9 cellular contexts compared by ENCODE assay signal in genomic region chr12:106136263-106136662, GRCh38. TPM values are rescaled to one million over a fixed set of nuclear protein-coding genes. Genes with fewer than 3 reads are reported as not detected.
A peak's percentile ranks its signal among the peaks of the same experiment; 100 is the strongest.
DNase-seq lines count a peak whose midpoint lies in the region; ATAC-seq and TF ChIP-seq lines count a peak whose summit lies in the region.
"Had no signal": no experiment of that assay in that cellular context is flagged by ENCODE, and none has a peak within 500 bp of the region (broad histone marks: within the 10 kb centered on the region; RNA-seq: fewer than 3 reads in every experiment).

No MANE protein-coding gene starts in this region.

- peak overlapping the region; percentile 54 for H3K18ac ChIP-seq in IMR-90 (ENCODE audit: low read depth, low read length)

- H2AK5ac ChIP-seq in IMR-90 (ENCODE audit: low read depth, low read length): 0 out of 2 replicates have a peak overlapping the region, but pooled peaks have one; percentile 38

- H3K36me3 ChIP-seq in IMR-90 (ENCODE audit: control insufficient read depth, insufficient read depth, low read length) (no peaks in the 10 kb centered on the region), OCI-LY7 (ENCODE audit: insufficient read depth, low read length) (no peaks in the 10 kb centered on the region), fibroblast of lung (ENCODE audit: control insufficient read depth, insufficient read depth, low read length) (no peaks in the 10 kb centered on the region)
- H3K36me3 ChIP-seq in naive thymus-derived CD4-positive, alpha-beta T cell (ENCODE audit: control insufficient read depth in 2 of 3, insufficient read depth in 3 of 3, low read length in 3 of 3): no peaks in the 10 kb centered on the region

- 0 out of 2 replicates have a peak overlapping the region, but pooled peaks have one; percentile 47 for H4K91ac ChIP-seq in IMR-90 (ENCODE audit: insufficient read depth, low read depth, low read length)

- 0 out of 2 replicates have a peak, but pooled peaks have one; percentile 22 for TF ChIP-seq POLR2A in IMR-90 (IDR thresholded peaks at IDR 0.05; ENCODE audit: low read depth, low read length)

- peak overlapping the region; percentile 54; the same call in 1 of the 2 replicates for H3K14ac ChIP-seq in IMR-90 (replicated peaks; ENCODE audit: low read depth, low read length)

- POLR2A ChIA-PET in IMR-90 (lab: Charles Lee; ENCODE audit: unreplicated experiment): interaction anchor here (2.1 kb wide), 1 partner anchor 715 kb away, joined by 7 read pairs; no protein-coding TSS in a partner anchor
- POLR2A ChIA-PET in OCI-LY7 (lab: Charles Lee): interaction anchor here (0.7 kb wide), 1 partner anchor 364 kb away, joined by 3 read pairs; no protein-coding TSS in a partner anchor
- POLR2A ChIA-PET in naive thymus-derived CD4-positive, alpha-beta T cell (lab: Charles Lee): no interaction called here

- peaks cover 25% of the 10 kb centered on the region for H3K9me1 ChIP-seq in IMR-90 (ENCODE audit: insufficient read depth, low read length)

- H2AK9ac ChIP-seq in IMR-90 (replicated peaks; ENCODE audit: low read depth, low read length, poor library complexity): no peak overlapping the region

- TF ChIP-seq RAD21 in IMR-90 (IDR thresholded peaks at IDR 0.05; ENCODE audit: low read length): peak; percentile 96

- 2% methylated on average over 5 of the region's 13 CpGs; no CpG with 5 or more reads in 1 of the 2 experiments for WGBS in IMR-90 (ENCODE audit: extremely low coverage in 2 of 2, insufficient read length in 1 of 2), 2 experiments

- H3K9ac ChIP-seq in IMR-90 (ENCODE audit: low read depth, low read length) (peak overlapping the region; percentile 26), fibroblast of lung (ENCODE audit: insufficient read depth, low read length) (no peak overlapping the region)

- TF ChIP-seq CTCF in Calu3 (IDR thresholded peaks at IDR 0.05; ENCODE audit: unreplicated experiment): peak; percentile 85
- TF ChIP-seq CTCF in IMR-90 (conservative IDR thresholded peaks at IDR 0.05; ENCODE audit: low read depth, low read length): peak; percentile 91
- peak; percentile 95 for TF ChIP-seq CTCF in OCI-LY7 (conservative IDR thresholded peaks at IDR 0.05; ENCODE audit: low read length)
- TF ChIP-seq CTCF in fibroblast of lung (conservative IDR thresholded peaks at IDR 0.05 in 1 of 2, IDR thresholded peaks at IDR 0.05 in 1 of 2; ENCODE audit: low read depth in 1 of 2, low read length in 2 of 2): peak; percentile 70 to 83

- H3K4me2 ChIP-seq in IMR-90 (ENCODE audit: low read depth, low read length) (peak overlapping the region; percentile 82), OCI-LY7 (ENCODE audit: low read length) (no peak overlapping the region), fibroblast of lung (ENCODE audit: extremely low read depth, insufficient read depth, low read length) (peak overlapping the region; percentile 87)

- H4K8ac ChIP-seq in IMR-90 (ENCODE audit: low read depth in 2 of 2, low read length in 2 of 2): peak overlapping the region in 1 of 2 experiments; percentile 64; a peak in 1 of 4 replicates

- no peaks in the 10 kb centered on the region for H3K9me2 ChIP-seq in OCI-LY7 (ENCODE audit: insufficient read depth, low read length)

- peak overlapping the region; percentile 44; the same call in 1 of the 2 replicates for H2BK20ac ChIP-seq in IMR-90 (ENCODE audit: low read depth, low read length)

- ATAC-seq in IMR-90 (ENCODE audit: low read depth): peak; percentile 4; the same call in 1 of the 2 replicates
- ATAC-seq in naive thymus-derived CD4-positive, alpha-beta T cell: peak; percentile 36
- no peak for ATAC-seq in HG02588 (IDR thresholded peaks at IDR 0.05; ENCODE audit: unreplicated experiment)

- intact Hi-C loops in Calu3 (cut with micrococcal nuclease; ENCODE audit: unreplicated experiment) (loop anchor here (1.0 to 5.0 kb wide), 5 partner anchors 86 to 716 kb away; no protein-coding TSS in a partner anchor), IMR-90 (cut with micrococcal nuclease) (loop anchor here (1.0 to 2.0 kb wide), 8 partner anchors 51 to 716 kb away; no protein-coding TSS in a partner anchor), OCI-LY7 (cut with micrococcal nuclease; ENCODE audit: unreplicated experiment) (loop anchor here (1.0 to 5.0 kb wide), 2 partner anchors 429 to 716 kb away; no protein-coding TSS in a partner anchor)
- intact Hi-C loops in naive thymus-derived CD4-positive, alpha-beta T cell (cut with micrococcal nuclease): loop anchor here (1.0 to 5.0 kb wide), 2 partner anchors 429 to 716 kb away; no protein-coding TSS in a partner anchor

- in situ Hi-C loops in IMR-90 (cut with MboI; ENCODE audit: low sequenced_read_pairs): no loop called here

- peaks cover 57% of the 10 kb centered on the region for H3K4me1 Mint-ChIP-seq in Calu3 (ENCODE audit: low read depth, unreplicated experiment)
- H3K4me1 Mint-ChIP-seq in activated T-cell treated with anti-CD3 and anti-CD28 coated beads, Interleukin-2, amount 50 U/mL, for 24 hours (ENCODE audit: low read depth): peaks cover 15% of the 10 kb centered on the region
- peaks cover 0 to 24% (median 12%) of the 10 kb centered on the region in 7 donors for H3K4me1 Mint-ChIP-seq in naive thymus-derived CD4-positive, alpha-beta T cell

- H3K9me3 ChIP-seq in IMR-90 (ENCODE audit: control insufficient read depth, insufficient read depth, low read length): no peaks in the 10 kb centered on the region
- H3K9me3 ChIP-seq in OCI-LY7 (ENCODE audit: low read length): no peaks in the 10 kb centered on the region
- no peaks in the 10 kb centered on the region for H3K9me3 ChIP-seq in fibroblast of lung (ENCODE audit: control insufficient read depth, insufficient read depth, low read depth, low read length)
- H3K9me3 ChIP-seq in naive thymus-derived CD4-positive, alpha-beta T cell (ENCODE audit: control insufficient read depth in 2 of 3, low read length in 3 of 3): no peaks in the 10 kb centered on the region

- H3K27ac Mint-ChIP-seq in Calu3 (ENCODE audit: unreplicated experiment): no peak overlapping the region
- no peak overlapping the region for H3K27ac Mint-ChIP-seq in activated T-cell treated with anti-CD3 and anti-CD28 coated beads, Interleukin-2, amount 50 U/mL, for 24 hours
- no peak overlapping the region for H3K27ac Mint-ChIP-seq in naive thymus-derived CD4-positive, alpha-beta T cell
- H3K27ac Mint-ChIP-seq: activated naive CD8-positive, alpha-beta T cell had no signal

- H3K79me2 ChIP-seq in OCI-LY7 (ENCODE audit: insufficient read depth, low read depth, low read length) (no peaks in the 10 kb centered on the region), fibroblast of lung (ENCODE audit: control insufficient read depth, insufficient read depth, low read length) (peaks cover 8% of the 10 kb centered on the region)

- H3K4me3 ChIP-seq in IMR-90 (ENCODE audit: insufficient read depth, low read depth, low read length) (peak overlapping the region; percentile 15), OCI-LY7 (ENCODE audit: low read depth, low read length, poor library complexity, severe bottlenecking) (no peak overlapping the region), fibroblast of lung (replicated peaks in 1 of 4; ENCODE audit: control extremely low read depth in 1 of 4, insufficient read depth in 1 of 4, low read depth in 3 of 4, low read length in 4 of 4) (peak overlapping the region; percentile 45 to 80 (median 74))
- no peak overlapping the region for H3K4me3 ChIP-seq in naive thymus-derived CD4-positive, alpha-beta T cell (ENCODE audit: low read length)

- peak; percentile 92 for DNase-seq in Calu3
- peak; percentile 83 for DNase-seq in IMR-90
- DNase-seq in OCI-LY7 (ENCODE audit: low spot score): peak; percentile 68
- peak; percentile 83 for DNase-seq in activated T-cell treated with anti-CD3 and anti-CD28 coated beads, Interleukin-2, amount 50 U/mL, for 24 hours
- DNase-seq in fibroblast of lung (ENCODE audit: low read depth in 2 of 2): peak; percentile 84 to 85
- peak; percentile 26 to 75 (median 54) for DNase-seq in naive thymus-derived CD4-positive, alpha-beta T cell
- DNase-seq in stimulated activated CD8-positive, alpha-beta memory T cell treated with anti-CD3 and anti-CD28 coated beads, Interleukin-7, amount 100 ng/mL, for 1 hour (ENCODE audit: low read depth in 2 of 2): peak; percentile 35 to 70

- H3K56ac ChIP-seq in IMR-90 (ENCODE audit: extremely low read depth, insufficient read depth, low read length): peak overlapping the region; percentile 36; the same call in 1 of the 2 replicates

- H3K4me3 Mint-ChIP-seq in Calu3 (ENCODE audit: low read depth, unreplicated experiment): peak overlapping the region; percentile 78
- H3K4me3 Mint-ChIP-seq in activated T-cell treated with anti-CD3 and anti-CD28 coated beads, Interleukin-2, amount 50 U/mL, for 24 hours: no peak overlapping the region
- peak overlapping the region in 4 of 10 donors; percentile 1 to 68 (median 7) for H3K4me3 Mint-ChIP-seq in naive thymus-derived CD4-positive, alpha-beta T cell
- H3K4me3 Mint-ChIP-seq: activated naive CD8-positive, alpha-beta T cell had no signal

- H4K5ac ChIP-seq in IMR-90 (ENCODE audit: low read depth, low read length): peak overlapping the region; percentile 6

- peak overlapping the region; percentile 78 for H3K4ac ChIP-seq in IMR-90 (ENCODE audit: low read depth, low read length)

- peak overlapping the region; percentile 72 for H3K23ac ChIP-seq in IMR-90 (ENCODE audit: low read depth, low read length)

- H3K27me3 Mint-ChIP-seq in Calu3 (ENCODE audit: unreplicated experiment): no peaks in the 10 kb centered on the region
- H3K27me3 Mint-ChIP-seq in activated T-cell treated with anti-CD3 and anti-CD28 coated beads, Interleukin-2, amount 50 U/mL, for 24 hours: peaks cover 77% of the 10 kb centered on the region
- H3K27me3 Mint-ChIP-seq in naive thymus-derived CD4-positive, alpha-beta T cell: peaks cover 62 to 68% (median 66%) of the 10 kb centered on the region in 5 donors

- no peaks in the 10 kb centered on the region for H3K9me3 Mint-ChIP-seq in Calu3 (ENCODE audit: low read depth, unreplicated experiment)
- H3K9me3 Mint-ChIP-seq in activated T-cell treated with anti-CD3 and anti-CD28 coated beads, Interleukin-2, amount 50 U/mL, for 24 hours: no peaks in the 10 kb centered on the region
- H3K9me3 Mint-ChIP-seq in naive thymus-derived CD4-positive, alpha-beta T cell: peaks cover 0 to 4% (median 0%) of the 10 kb centered on the region in 11 donors

- BruUV-seq in Calu3 (replicated peaks; lab: Mats Ljungman, UMichigan): no TSS peak
- BruUV-seq in IMR-90 (replicated peaks; lab: Mats Ljungman, UMichigan): no TSS peak
- no TSS peak for BruUV-seq in OCI-LY7 (replicated peaks; lab: Mats Ljungman, UMichigan)

- no peaks in the 10 kb centered on the region for H3K27me3 ChIP-seq in IMR-90 (ENCODE audit: control insufficient read depth, insufficient read depth, low read length)
- H3K27me3 ChIP-seq in fibroblast of lung (ENCODE audit: control insufficient read depth, insufficient read depth, low read length): no peaks in the 10 kb centered on the region
- peaks cover 12 to 17% of the 10 kb centered on the region in 2 donors for H3K27me3 ChIP-seq in naive thymus-derived CD4-positive, alpha-beta T cell (ENCODE audit: control insufficient read depth in 2 of 2, insufficient read depth in 2 of 2, low read length in 2 of 2)

- dilution Hi-C loops in IMR-90 (cut with HindIII; ENCODE audit: low sequenced_read_pairs, unreplicated experiment): no loop called here

- peak overlapping the region; percentile 79 for H2BK120ac ChIP-seq in IMR-90 (ENCODE audit: low read depth, low read length)

- H2BK15ac ChIP-seq in IMR-90 (ENCODE audit: low read depth, low read length): peak overlapping the region; percentile 77; the same call in 2 of the 3 replicates

- H2BK5ac ChIP-seq in IMR-90 (ENCODE audit: low read depth, low read length, poor library complexity, severe bottlenecking): no peak overlapping the region

- peaks cover 31% of the 10 kb centered on the region; the same call in 1 of the 2 replicates for H4K20me1 ChIP-seq in IMR-90 (ENCODE audit: insufficient read depth, low read length)
- no peaks in the 10 kb centered on the region for H4K20me1 ChIP-seq in OCI-LY7 (ENCODE audit: insufficient read depth, low read length)
- no peaks in the 10 kb centered on the region for H4K20me1 ChIP-seq in fibroblast of lung (ENCODE audit: control insufficient read depth, extremely low read depth, insufficient read depth, low read length)

- CTCF ChIA-PET in Calu3 (lab: Charles Lee) (interaction anchor here (0.5 to 4.2 kb wide), 8 partner anchors 9 to 715 kb away, joined by 3 to 26 read pairs (median 4); no protein-coding TSS in a partner anchor), IMR-90 (lab: Yijun Ruan, JAX) (interaction anchor here (0.6 to 4.5 kb wide), 20 partner anchors 9 to 743 kb away, joined by 3 to 26 read pairs (median 4); no protein-coding TSS in a partner anchor), OCI-LY7 (lab: Charles Lee; ENCODE audit: unreplicated experiment) (interaction anchor here (1.1 to 1.5 kb wide), 2 partner anchors 35 to 716 kb away, joined by 3 read pairs; no protein-coding TSS in a partner anchor)
- CTCF ChIA-PET in naive thymus-derived CD4-positive, alpha-beta T cell (lab: Charles Lee): interaction anchor here (0.6 to 1.9 kb wide), 2 partner anchors 82 to 716 kb away, joined by 3 to 12 read pairs; no protein-coding TSS in a partner anchor

- H2AFZ ChIP-seq in IMR-90 (replicated peaks; ENCODE audit: low read length, poor library complexity) (no peak overlapping the region), OCI-LY7 (ENCODE audit: low read length) (peak overlapping the region; percentile 1; the same call in 1 of the 2 replicates), fibroblast of lung (ENCODE audit: low read length) (peak overlapping the region; percentile 37)

- peaks cover 32% of the 10 kb centered on the region for H3K36me3 Mint-ChIP-seq in Calu3 (ENCODE audit: insufficient read depth, unreplicated experiment)
- H3K36me3 Mint-ChIP-seq in activated T-cell treated with anti-CD3 and anti-CD28 coated beads, Interleukin-2, amount 50 U/mL, for 24 hours (ENCODE audit: low read depth): no peaks in the 10 kb centered on the region
- H3K36me3 Mint-ChIP-seq in naive thymus-derived CD4-positive, alpha-beta T cell: no peaks in the 10 kb centered on the region
- H3K36me3 Mint-ChIP-seq: activated naive CD8-positive, alpha-beta T cell had no signal

- H3K79me1 ChIP-seq in IMR-90 (ENCODE audit: low read depth in 1 of 2, low read length in 2 of 2): peaks cover 33 to 76% of the 10 kb centered on the region in 2 experiments

- peak overlapping the region; percentile 2; the same call in 1 of the 2 replicates for H3K27ac ChIP-seq in IMR-90 (ENCODE audit: insufficient read depth, low read length)
- H3K27ac ChIP-seq in OCI-LY7 (ENCODE audit: low read depth, low read length, poor library complexity, severe bottlenecking): no peak overlapping the region
- H3K27ac ChIP-seq in fibroblast of lung (ENCODE audit: insufficient read depth, low read length): no peak overlapping the region
- H3K27ac ChIP-seq in naive thymus-derived CD4-positive, alpha-beta T cell (ENCODE audit: low read depth, low read length): no peak overlapping the region

- H3K4me1 ChIP-seq in IMR-90 (ENCODE audit: control insufficient read depth, insufficient read depth, low read length) (peaks cover 29% of the 10 kb centered on the region), OCI-LY7 (ENCODE audit: insufficient read depth, low read length, poor library complexity, severe bottlenecking) (no peaks in the 10 kb centered on the region), fibroblast of lung (ENCODE audit: control insufficient read depth, extremely low read depth, insufficient read depth, low read length) (peaks cover 30% of the 10 kb centered on the region)
- H3K4me1 ChIP-seq in naive thymus-derived CD4-positive, alpha-beta T cell (ENCODE audit: control insufficient read depth in 2 of 2, insufficient read depth in 2 of 2, low read length in 2 of 2): no peaks in the 10 kb centered on the region

RNA-seq across cellular contexts. Expression of gene NUAK1, which starts 2.5 kb away (rescaled TPM):
- total RNA-seq in Calu3 (2022) (8.0 and 14.3 TPM in 2 replicates), IMR-90 (2012; rRNA removed) (8.8 and 8.9 TPM in 2 replicates), OCI-LY7 (2022) (not detected in 2 replicates), fibroblast of lung (4.6 and 5.1 TPM in 2 replicates)
- polyA plus RNA-seq in IMR-90 (2012; rRNA removed) (4.8 and 4.9 TPM in 2 replicates), fibroblast of lung (4.6 and 20.7 TPM in 2 replicates)
- 3.0 and 3.1 TPM in 2 replicates for polyA plus RNA-seq in IMR-90 (2012; cell fraction: cytosol; rRNA removed)
- 4.5 and 10.4 TPM in 2 replicates for polyA plus RNA-seq in IMR-90 (2012; cell fraction: nucleus; rRNA removed; ENCODE audit: low replicate concordance)
- 0.03 TPM in 1 of 2 replicates, not detected in the other for total RNA-seq in OCI-LY7 (2014; rRNA removed; shearing (Covaris generic))
- polyA plus RNA-seq in fibroblast of lung (2012): 3.3 and 17.2 TPM in 2 replicates
- polyA minus RNA-seq in fibroblast of lung (ENCODE audit: low replicate concordance): 6.4 and 24.2 TPM in 2 replicates
- under 1 TPM in 3 of 5 experiments, not detected in 2; 0.02 to 0.51 (median 0.08) TPM for total RNA-seq in naive thymus-derived CD4-positive, alpha-beta T cell
- not detected for polyA plus RNA-seq in naive thymus-derived CD4-positive, alpha-beta T cell

Comparison
In these comparisons a context has a peak if more than half of its experiments do, and no peak if none do; other contexts are left out.
1. H3K4me3 ChIP-seq: peak in IMR-90 (single experiment) and fibroblast of lung (4 of 4); none in OCI-LY7 (single experiment) and naive thymus-derived CD4-positive, alpha-beta T cell (single experiment).
2. Peak in every context shown above with its lines, with median percentiles within 50 percentile points of each other: DNase-seq and CTCF ChIP-seq.